ENCODE assay signal across 16 cellular contexts in genomic region chr3:8681881-8682538, GRCh38. TPM values are rescaled to one million over a fixed set of nuclear protein-coding genes. Genes with fewer than 3 reads are reported as not detected.
"Had no signal": no experiment of that assay in that cellular context is flagged by ENCODE, and none has a peak within 500 bp of the region (broad histone marks: within the 10 kb centered on the region; RNA-seq: fewer than 3 reads in every experiment).

No MANE protein-coding gene starts in this region.

RNA-seq across cellular contexts. Expression of gene SSUH2, which starts 37.4 kb away (rescaled TPM):
- total RNA-seq: fibroblast of villous mesenchyme; lower lobe of right lung; naive thymus-derived CD4-positive, alpha-beta T cell; pulmonary artery endothelial cell; upper lobe of right lung had no signal
- polyA plus RNA-seq: endothelial cell of umbilical vein; naive thymus-derived CD4-positive, alpha-beta T cell had no signal

RNA-seq across cellular contexts. Expression of gene CAV3, which starts 51.6 kb away (rescaled TPM):
- total RNA-seq: cerebellum; endothelial cell of umbilical vein; fibroblast of villous mesenchyme; gastroesophageal sphincter; left colon; lower lobe of right lung; mucosa of gallbladder; naive thymus-derived CD4-positive, alpha-beta T cell; omental fat pad; pancreas; posterior vena cava; pulmonary artery endothelial cell; spleen; testis; uterus had no signal
- polyA plus RNA-seq: endothelial cell of umbilical vein; naive thymus-derived CD4-positive, alpha-beta T cell; pancreas had no signal
